Comparison of ENCODE assay signal across 9 cellular contexts in the genomic region with DNA sequence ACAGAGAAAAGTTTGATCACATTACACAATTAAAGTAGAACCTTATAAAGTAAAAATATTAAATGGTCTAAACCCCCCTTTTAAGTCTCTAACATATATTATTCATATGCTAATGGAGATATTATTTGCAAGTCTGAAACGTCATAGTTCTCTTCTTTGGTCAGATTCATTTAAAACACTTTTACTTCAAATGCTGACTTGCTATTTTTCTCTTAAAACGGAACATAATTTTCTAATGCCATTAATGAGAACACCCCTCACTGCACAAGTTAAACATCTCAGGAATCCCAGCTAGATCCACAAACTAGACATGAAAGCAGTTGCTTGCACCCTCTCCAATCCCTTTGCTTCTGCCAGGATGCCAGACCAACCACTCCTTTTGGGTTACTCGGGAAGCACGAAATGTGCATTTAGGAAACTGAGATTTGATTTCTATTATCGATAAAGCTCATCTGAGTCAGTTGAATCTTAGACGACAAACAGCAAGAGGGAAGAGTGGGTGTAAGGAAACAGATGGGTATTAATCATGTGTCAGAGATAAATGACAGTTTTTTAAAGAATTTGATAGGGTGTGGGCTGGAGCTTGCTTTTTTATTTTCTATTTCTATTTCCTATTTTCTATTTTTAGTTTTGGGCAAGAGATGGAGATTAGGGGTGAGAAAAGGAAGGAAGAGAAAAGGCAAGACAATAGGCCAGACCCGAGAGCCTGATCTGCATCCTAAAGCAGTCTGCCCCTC. TPM values are rescaled to one million over a fixed set of nuclear protein-coding genes. Genes with fewer than 3 reads are reported as not detected.
DNase-seq lines count a peak whose midpoint lies in the region; ATAC-seq and TF ChIP-seq lines count a peak whose summit lies in the region.
"Had no signal": no experiment of that assay in that cellular context is flagged by ENCODE, and none has a peak within 500 bp of the region (broad histone marks: within the 10 kb centered on the region; RNA-seq: fewer than 3 reads in every experiment).

No MANE protein-coding gene starts in this region.

- no peaks in the 10 kb centered on the region for H3K9me3 Mint-ChIP-seq in activated CD4-positive, alpha-beta memory T cell treated with anti-CD3 and anti-CD28 coated beads, Interleukin-2, amount 10 ng/mL, durations not matched to agents 7 days and 5 days
- no peaks in the 10 kb centered on the region for H3K9me3 Mint-ChIP-seq in immature natural killer cell

- H3K36me3 ChIP-seq in cardiac muscle cell: no peaks in the 10 kb centered on the region
- no peaks in the 10 kb centered on the region for H3K36me3 ChIP-seq in tibial artery
- H3K36me3 ChIP-seq in aorta (ENCODE audit: control insufficient read depth in 1 of 2, insufficient read depth in 2 of 2, low read length in 1 of 2): no peaks in the 10 kb centered on the region

- CTCF ChIA-PET in activated CD4-positive, alpha-beta memory T cell treated with anti-CD3 and anti-CD28 coated beads, Interleukin-2, amount 10 ng/mL, durations not matched to agents 7 days and 5 days (lab: Charles Lee): interaction anchor here (1.3 to 1.6 kb wide), 2 partner anchors 27 to 104 kb away, joined by 3 read pairs; no protein-coding TSS in a partner anchor

- H3K4me3 ChIP-seq in cardiac muscle cell (peak overlapping the region; percentile 56), tibial artery (peak overlapping the region; percentile 30 to 42), aorta (ENCODE audit: low read length in 2 of 2) (no peak overlapping the region)

- no peaks in the 10 kb centered on the region for H3K9me3 ChIP-seq in cardiac muscle cell (ENCODE audit: low read depth)
- H3K9me3 ChIP-seq in tibial artery: no peaks in the 10 kb centered on the region
- H3K9me3 ChIP-seq in aorta (ENCODE audit: control insufficient read depth, low read length): no peaks in the 10 kb centered on the region

- peak overlapping the region; percentile 57 for H3K4me3 Mint-ChIP-seq in activated CD4-positive, alpha-beta memory T cell treated with anti-CD3 and anti-CD28 coated beads, Interleukin-2, amount 10 ng/mL, durations not matched to agents 7 days and 5 days
- H3K4me3 Mint-ChIP-seq in immature natural killer cell: peak overlapping the region; percentile 53 to 89 (median 76)

- WGBS in aorta, 2 donors: 9 to 14% methylated on average over 7 of the region's 7 CpGs

- no peak for DNase-seq in cardiac muscle cell (ENCODE audit: low read depth in 1 of 2, low spot score in 1 of 2)
- no peak for DNase-seq in cardiac septum (ENCODE audit: low spot score)
- DNase-seq in activated CD4-positive, alpha-beta memory T cell treated with anti-CD3 and anti-CD28 coated beads, Interleukin-2, amount 10 ng/mL, durations not matched to agents 7 days and 5 days: no peak
- no peak for DNase-seq in immature natural killer cell
- DNase-seq in tibial artery: no peak
- no peak for DNase-seq in COLO829 (ENCODE audit: low spot score)
- no peak for DNase-seq in aorta
- DNase-seq in NCI-H2171 treated with DMSO at 0.1 percent for 48 hours (lab: John Stamatoyannopoulos, UW): no peak

- H3K4me1 ChIP-seq in cardiac muscle cell (ENCODE audit: low read depth) (peaks cover 4% of the 10 kb centered on the region), tibial artery (peaks cover 0 to 18% (median 14%) of the 10 kb centered on the region in 4 donors), aorta (ENCODE audit: control insufficient read depth in 1 of 2, insufficient read depth in 2 of 2, low read length in 2 of 2) (no peaks in the 10 kb centered on the region)

- ATAC-seq in aorta (ENCODE audit: low FRiP score): no peak

- H3K27me3 Mint-ChIP-seq in activated CD4-positive, alpha-beta memory T cell treated with anti-CD3 and anti-CD28 coated beads, Interleukin-2, amount 10 ng/mL, durations not matched to agents 7 days and 5 days: peaks cover 58% of the 10 kb centered on the region
- peaks cover 12 to 30% (median 19%) of the 10 kb centered on the region in 3 donors for H3K27me3 Mint-ChIP-seq in immature natural killer cell (ENCODE audit: low read depth in 3 of 3)

- H3K27ac ChIP-seq in cardiac muscle cell (no peak overlapping the region), tibial artery (no peak overlapping the region), aorta (ENCODE audit: low read depth in 1 of 2, low read length in 2 of 2) (no peak overlapping the region)

- intact Hi-C loops in cardiac septum (cut with DNase I): no loop called here
- intact Hi-C loops in tibial artery (cut with DNase I; ENCODE audit: low total_unique reads): no loop called here
- intact Hi-C loops in aorta (cut with DNase I): no loop called here

- H3K36me3 Mint-ChIP-seq in activated CD4-positive, alpha-beta memory T cell treated with anti-CD3 and anti-CD28 coated beads, Interleukin-2, amount 10 ng/mL, durations not matched to agents 7 days and 5 days (ENCODE audit: low read depth): peaks cover 4% of the 10 kb centered on the region
- no peaks in the 10 kb centered on the region for H3K36me3 Mint-ChIP-seq in immature natural killer cell

- H3K27ac Mint-ChIP-seq in activated CD4-positive, alpha-beta memory T cell treated with anti-CD3 and anti-CD28 coated beads, Interleukin-2, amount 10 ng/mL, durations not matched to agents 7 days and 5 days: no peak overlapping the region
- no peak overlapping the region for H3K27ac Mint-ChIP-seq in immature natural killer cell

- no peak for TF ChIP-seq CTCF in cardiac muscle cell (IDR thresholded peaks at IDR 0.05; ENCODE audit: low read depth, low read length)
- no peak for TF ChIP-seq CTCF in tibial artery (IDR thresholded peaks at IDR 0.05)

- H3K4me1 Mint-ChIP-seq in activated CD4-positive, alpha-beta memory T cell treated with anti-CD3 and anti-CD28 coated beads, Interleukin-2, amount 10 ng/mL, durations not matched to agents 7 days and 5 days: peaks cover 18% of the 10 kb centered on the region
- H3K4me1 Mint-ChIP-seq in immature natural killer cell: peaks cover 15% of the 10 kb centered on the region in 2 donors

- POLR2A ChIA-PET in activated CD4-positive, alpha-beta memory T cell treated with anti-CD3 and anti-CD28 coated beads, Interleukin-2, amount 10 ng/mL, durations not matched to agents 7 days and 5 days (lab: Charles Lee): no interaction called here

- H3K27me3 ChIP-seq in cardiac muscle cell (peaks cover 19% of the 10 kb centered on the region), tibial artery (peaks cover 0 to 53% of the 10 kb centered on the region in 2 donors), aorta (ENCODE audit: control insufficient read depth in 1 of 2, insufficient read depth in 2 of 2, low read length in 1 of 2) (no peaks in the 10 kb centered on the region)

RNA-seq across cellular contexts. Expression of a gene that starts 1.5 kb away (rescaled TPM):
- total RNA-seq in cardiac muscle cell (16.0 and 40.0 TPM in 2 replicates), cardiac septum (1.6 TPM), aorta (1 to 10 TPM; 1.7 to 5.3 TPM)
- polyA plus RNA-seq in cardiac muscle cell (4.7 and 18.5 TPM in 2 replicates), immature natural killer cell (not detected), aorta (under 1 TPM in 1 of 2 donors, not detected in 1; 0.15 TPM)
- total RNA-seq in activated CD4-positive, alpha-beta memory T cell treated with anti-CD3 and anti-CD28 coated beads, Interleukin-2, amount 10 ng/mL, durations not matched to agents 7 days and 5 days: 1 to 10 TPM; 1.3 to 1.4 TPM

RNA-seq across cellular contexts. Expression of a gene that starts 23.9 kb away (rescaled TPM):
- not detected in 2 replicates for total RNA-seq in cardiac muscle cell
- polyA plus RNA-seq in cardiac muscle cell: not detected in 2 replicates
- total RNA-seq in cardiac septum: not detected
- total RNA-seq in activated CD4-positive, alpha-beta memory T cell treated with anti-CD3 and anti-CD28 coated beads, Interleukin-2, amount 10 ng/mL, durations not matched to agents 7 days and 5 days: not detected
- polyA plus RNA-seq in immature natural killer cell: under 1 TPM in 1 of 3 donors, not detected in 2; 0.53 TPM
- not detected for total RNA-seq in aorta
- not detected for polyA plus RNA-seq in aorta
- total RNA-seq: chondrocyte had no signal

RNA-seq across cellular contexts. Expression of a gene that starts 53.9 kb away (rescaled TPM):
- total RNA-seq in cardiac muscle cell: not detected in 2 replicates
- polyA plus RNA-seq in cardiac muscle cell: not detected in 2 replicates
- total RNA-seq in cardiac septum: 0.13 TPM
- total RNA-seq in activated CD4-positive, alpha-beta memory T cell treated with anti-CD3 and anti-CD28 coated beads, Interleukin-2, amount 10 ng/mL, durations not matched to agents 7 days and 5 days: not detected
- not detected for polyA plus RNA-seq in immature natural killer cell
- under 1 TPM in 1 of 2 donors, not detected in 1; 0.72 TPM for total RNA-seq in aorta
- polyA plus RNA-seq in aorta: not detected
- total RNA-seq: chondrocyte had no signal

Comparison
In these comparisons a context has a peak if more than half of its experiments do, and no peak if none do; other contexts are left out.
1. H3K4me3 ChIP-seq: peak in cardiac muscle cell (single experiment) and tibial artery (2 of 2); none in aorta (0 of 2).